Comparison of ENCODE assay signal across 22 cellular contexts in genomic region chr2:218884519-218884918, GRCh38. TPM values are rescaled to one million over a fixed set of nuclear protein-coding genes. Genes with fewer than 3 reads are reported as not detected.
A peak's percentile ranks its signal among the peaks of the same experiment; 100 is the strongest.
DNase-seq lines count a peak whose midpoint lies in the region; ATAC-seq, FAIRE-seq and TF ChIP-seq lines count a peak whose summit lies in the region.
"Had no signal": no experiment of that assay in that cellular context is flagged by ENCODE, and none has a peak within 500 bp of the region (broad histone marks: within the 10 kb centered on the region; RNA-seq: fewer than 3 reads in every experiment).

No MANE protein-coding gene starts in this region.

- DNase-seq in activated naive CD4-positive, alpha-beta T cell treated with anti-CD3 and anti-CD28 coated beads, Interleukin-2, amount 50 U/mL, for 16 hours: no peak
- DNase-seq in SJCRH30 (no peak), aorta (peak; percentile 9 to 10), mesenchymal stem cell (no peak), DMS114 treated with DMSO at 0.1 percent for 48 hours (lab: John Stamatoyannopoulos, UW; ENCODE audit: unreplicated experiment) (no peak), HepG2 (ENCODE audit: low spot score) (no peak)
- DNase-seq: ACHN; activated CD4-positive, alpha-beta T cell treated with anti-CD3 and anti-CD28 coated beads, Interleukin-2, amount 50 U/mL, for 4 hours; mesendoderm; NCI-H1694 treated with DMSO at 0.1 percent for 48 hours; NCI-H510A treated with DMSO at 0.1 percent for 48 hours; stimulated activated CD4-positive, alpha-beta T cell treated with anti-CD3 and anti-CD28 coated beads, Interleukin-4, amount 100 ng/mL, for 24 hours; transverse colon had no signal

- peaks cover 50% of the 10 kb centered on the region for H3K4me1 Mint-ChIP-seq in activated naive CD4-positive, alpha-beta T cell treated with anti-CD3 and anti-CD28 coated beads, Interleukin-2, amount 50 U/mL, for 24 hours

- H3K4me3 ChIP-seq in SJCRH30 (peak overlapping the region; percentile 68; the same call in 1 of the 2 replicates), iPS-15b (ENCODE audit: low read depth, low read length) (peak overlapping the region; percentile 32), aorta (ENCODE audit: low read length in 2 of 2) (no peak overlapping the region), mesenchymal stem cell (ENCODE audit: insufficient read depth in 1 of 2, low read depth in 1 of 2, low read length in 2 of 2) (no peak overlapping the region), HepG2 (replicated peaks in 1 of 3; ENCODE audit: insufficient read depth in 1 of 3, low read depth in 2 of 3, low read length in 3 of 3) (no peak overlapping the region)

- H3K27ac ChIP-seq in SJCRH30: no peak overlapping the region
- H3K27ac ChIP-seq in aorta (ENCODE audit: low read depth in 1 of 2, low read length in 2 of 2): no peak overlapping the region
- no peak overlapping the region for H3K27ac ChIP-seq in mesenchymal stem cell (ENCODE audit: low read length, poor library complexity, severe bottlenecking)
- no peak overlapping the region for H3K27ac ChIP-seq in HepG2 (ENCODE audit: extremely low read length, insufficient read depth, low read length)
- H3K27ac ChIP-seq: ovary had no signal

- no peak overlapping the region for H4K8ac ChIP-seq in mesenchymal stem cell (ENCODE audit: low read length)

- H3K4ac ChIP-seq in mesenchymal stem cell (ENCODE audit: low read depth in 1 of 2, low read length in 2 of 2): no peak overlapping the region

- H3K4me1 ChIP-seq in SJCRH30 (peaks cover 38% of the 10 kb centered on the region), iPS-15b (ENCODE audit: control insufficient read depth, insufficient read depth, low read length) (peaks cover 6% of the 10 kb centered on the region), aorta (ENCODE audit: control insufficient read depth in 1 of 2, insufficient read depth in 2 of 2, low read length in 2 of 2) (no peaks in the 10 kb centered on the region), mesenchymal stem cell (ENCODE audit: control insufficient read depth, insufficient read depth, low read depth, low read length) (peaks cover 10% of the 10 kb centered on the region), HepG2 (ENCODE audit: insufficient read depth, low read length) (peaks cover 14% of the 10 kb centered on the region)

- no peak overlapping the region for H2BK12ac ChIP-seq in mesenchymal stem cell (ENCODE audit: low read length in 2 of 2)

- no peak overlapping the region for H2AK5ac ChIP-seq in mesenchymal stem cell (ENCODE audit: low read length, severe bottlenecking)

- intact Hi-C loops in aorta (cut with DNase I) (no loop called here), HepG2 (cut with micrococcal nuclease; ENCODE audit: unreplicated experiment) (no loop called here)

- peak overlapping the region; percentile 67 for H3K4me3 Mint-ChIP-seq in activated naive CD4-positive, alpha-beta T cell treated with anti-CD3 and anti-CD28 coated beads, Interleukin-2, amount 50 U/mL, for 24 hours

- ATAC-seq in aorta (ENCODE audit: low FRiP score) (no peak), HepG2 (no peak)

- no TSS peak for BruUV-seq in HepG2 (replicated peaks; lab: Mats Ljungman, UMichigan)

- H3K36me3 ChIP-seq in SJCRH30: no peaks in the 10 kb centered on the region
- no peaks in the 10 kb centered on the region for H3K36me3 ChIP-seq in iPS-15b (ENCODE audit: control insufficient read depth, insufficient read depth, low read length)
- H3K36me3 ChIP-seq in aorta (ENCODE audit: control insufficient read depth in 1 of 2, insufficient read depth in 2 of 2, low read length in 1 of 2): no peaks in the 10 kb centered on the region
- no peaks in the 10 kb centered on the region for H3K36me3 ChIP-seq in mesenchymal stem cell (ENCODE audit: control insufficient read depth in 1 of 2, insufficient read depth in 2 of 2, low read depth in 1 of 2, low read length in 2 of 2)
- H3K36me3 ChIP-seq in HepG2 (replicated peaks in 1 of 2; ENCODE audit: control insufficient read depth in 1 of 2, insufficient read depth in 2 of 2, low read length in 2 of 2): no peaks in the 10 kb centered on the region
- H3K36me3 ChIP-seq: ovary, transverse colon had no signal

- H3K27me3 ChIP-seq in SJCRH30 (0 out of 2 replicates have a peak, but pooled peaks cover 4% of the 10 kb centered on the region), iPS-15b (ENCODE audit: control insufficient read depth, insufficient read depth, low read length) (peaks cover 91% of the 10 kb centered on the region), aorta (ENCODE audit: control insufficient read depth in 1 of 2, insufficient read depth in 2 of 2, low read length in 1 of 2) (no peaks in the 10 kb centered on the region), mesenchymal stem cell (ENCODE audit: control insufficient read depth in 1 of 2, insufficient read depth in 1 of 2, low read length in 2 of 2) (peaks cover 80 to 85% of the 10 kb centered on the region in 2 experiments), HepG2 (ENCODE audit: control insufficient read depth in 1 of 2, insufficient read depth in 2 of 2, low read length in 2 of 2) (peaks cover 30 to 85% of the 10 kb centered on the region in 2 experiments)
- H3K27me3 ChIP-seq: ovary had no signal

- 94 to 96% methylated on average over 2 of the region's 2 CpGs for WGBS in aorta, 2 donors
- WGBS in mesenchymal stem cell: 40% methylated on average over 1 of the region's 2 CpGs
- 28% methylated on average over 2 of the region's 2 CpGs for WGBS in HepG2 (ENCODE audit: low lambda C conversion rate)

- no peak overlapping the region for H3K23ac ChIP-seq in mesenchymal stem cell (ENCODE audit: low read length in 2 of 2)

- H2AFZ ChIP-seq in mesenchymal stem cell (ENCODE audit: low read depth, low read length) (no peak overlapping the region), HepG2 (ENCODE audit: low read length) (no peak overlapping the region)

- H3K79me1 ChIP-seq in mesenchymal stem cell (replicated peaks; ENCODE audit: low read length, poor library complexity, severe bottlenecking): no peaks in the 10 kb centered on the region

- TF ChIP-seq EP300 in HepG2 (IDR thresholded peaks at IDR 0.05; ENCODE audit: low read depth in 2 of 2, low read length in 2 of 2): no peak
- TF ChIP-seq EP300 in HepG2 (CRISPR knock-in tag; IDR thresholded peaks at IDR 0.05; ENCODE audit: borderline replicate concordance): no peak

- no peak for FAIRE-seq in HepG2 (lab: Jason Lieb, UNC)

- H3K36me3 Mint-ChIP-seq in activated naive CD4-positive, alpha-beta T cell treated with anti-CD3 and anti-CD28 coated beads, Interleukin-2, amount 50 U/mL, for 24 hours: no peaks in the 10 kb centered on the region

- no peak for TF ChIP-seq RAD21 in HepG2 (CRISPR knock-in tag; IDR thresholded peaks at IDR 0.05)

- no peak overlapping the region for H3K14ac ChIP-seq in mesenchymal stem cell (ENCODE audit: low read length in 2 of 2)

- H3K9me3 Mint-ChIP-seq in activated naive CD4-positive, alpha-beta T cell treated with anti-CD3 and anti-CD28 coated beads, Interleukin-2, amount 50 U/mL, for 24 hours: no peaks in the 10 kb centered on the region
- H3K9me3 Mint-ChIP-seq: dendritic cell treated with granulocyte-macrophage colony-stimulating factor and Interleukin-4, amounts not matched to agents 40 ng/mL and 50 ng/mL, for 4 days had no signal

- POLR2A ChIA-PET in HepG2 (lab: Yijun Ruan, JAX): interaction anchor here (1.2 kb wide), 1 partner anchor 8 kb away, joined by 3 read pairs; no protein-coding TSS in a partner anchor

- H3K4me2 ChIP-seq in mesenchymal stem cell (ENCODE audit: low read length, poor library complexity, severe bottlenecking): no peak overlapping the region
- H3K4me2 ChIP-seq in HepG2 (ENCODE audit: low read depth, low read length): no peak overlapping the region

- peak overlapping the region; percentile 66 for H3K27ac Mint-ChIP-seq in activated naive CD4-positive, alpha-beta T cell treated with anti-CD3 and anti-CD28 coated beads, Interleukin-2, amount 50 U/mL, for 24 hours
- H3K27ac Mint-ChIP-seq: dendritic cell treated with granulocyte-macrophage colony-stimulating factor and Interleukin-4, amounts not matched to agents 40 ng/mL and 50 ng/mL, for 4 days had no signal

- peaks cover 4% of the 10 kb centered on the region; the same call in 1 of the 2 replicates for H4K20me1 ChIP-seq in HepG2 (ENCODE audit: insufficient read depth, low read length)

- no peak overlapping the region for H2BK120ac ChIP-seq in mesenchymal stem cell (ENCODE audit: low read depth, low read length)

- no peak overlapping the region for H2BK15ac ChIP-seq in mesenchymal stem cell (ENCODE audit: low read depth, poor library complexity, severe bottlenecking)

- H4K91ac ChIP-seq in mesenchymal stem cell (ENCODE audit: low read length): no peak overlapping the region

- H3K27me3 Mint-ChIP-seq in activated naive CD4-positive, alpha-beta T cell treated with anti-CD3 and anti-CD28 coated beads, Interleukin-2, amount 50 U/mL, for 24 hours: no peaks in the 10 kb centered on the region

- no peak overlapping the region for H2BK5ac ChIP-seq in mesenchymal stem cell (ENCODE audit: low read depth, low read length, poor library complexity, severe bottlenecking)

- in situ Hi-C loops in HepG2 (cut with HindIII; ENCODE audit: extremely low pct_ligation_motif_present, low pct_unique_long_range_greater_than_20kb): no loop called here

- no peak overlapping the region for H3K18ac ChIP-seq in mesenchymal stem cell (ENCODE audit: low read depth in 1 of 2, low read length in 2 of 2)

- H3K9me3 ChIP-seq in SJCRH30 (replicated peaks) (no peaks in the 10 kb centered on the region), iPS-15b (ENCODE audit: control insufficient read depth, insufficient read depth, low read length) (no peaks in the 10 kb centered on the region), aorta (ENCODE audit: control insufficient read depth, low read length) (no peaks in the 10 kb centered on the region), mesenchymal stem cell (ENCODE audit: control insufficient read depth, low read length) (no peaks in the 10 kb centered on the region), HepG2 (ENCODE audit: low read length) (no peaks in the 10 kb centered on the region)
- H3K9me3 ChIP-seq: ovary, transverse colon had no signal

- no peak for TF ChIP-seq CTCF in HepG2 (CRISPR knock-in tag; IDR thresholded peaks at IDR 0.05)

- no peak for TF ChIP-seq POLR2A in HepG2 (IDR thresholded peaks at IDR 0.05; ENCODE audit: insufficient read depth in 1 of 2, low read depth in 2 of 2, low read length in 2 of 2)

- H3K9ac ChIP-seq in iPS-15b (ENCODE audit: low read depth, low read length) (no peak overlapping the region), mesenchymal stem cell (ENCODE audit: low read length) (no peak overlapping the region), HepG2 (ENCODE audit: insufficient read depth, low read depth, low read length) (no peak overlapping the region)

- CTCF ChIA-PET in HepG2 (lab: Yijun Ruan, JAX; ENCODE audit: low intra/inter-chr PET ratio, low total read pairs): no interaction called here

- H3K79me2 ChIP-seq in HepG2 (ENCODE audit: insufficient read depth, low read length): no peaks in the 10 kb centered on the region

RNA-seq across cellular contexts. Expression of gene WNT10A, which starts 3.9 kb away (rescaled TPM):
- 0.10 and 0.28 TPM in 2 replicates for total RNA-seq in SJCRH30 (2014; rRNA removed; shearing (Covaris generic))
- not detected for total RNA-seq in aorta
- polyA plus RNA-seq in aorta: not detected
- polyA plus RNA-seq in mesenchymal stem cell (2013, experiment 1 of 2): not detected
- polyA plus RNA-seq in mesenchymal stem cell (2013, experiment 2 of 2): not detected
- total RNA-seq in HepG2 (2016; rRNA removed; fragmentation: Illumina TruSeq; extraction: Trizol): not detected in 2 replicates
- 0.20 TPM in 1 of 2 replicates, not detected in the other for total RNA-seq in HepG2 (2016; cell fraction: cytosol; rRNA removed; fragmentation: Illumina TruSeq; extraction: Trizol; ENCODE audit: low read depth)
- not detected in 2 replicates for total RNA-seq in HepG2 (2016; cell fraction: insoluble cytoplasmic fraction; rRNA removed; fragmentation: Illumina TruSeq; extraction: Trizol)
- not detected in 2 replicates for total RNA-seq in HepG2 (2016; cell fraction: membrane; rRNA removed; fragmentation: Illumina TruSeq; extraction: Trizol)
- not detected in 2 replicates for total RNA-seq in HepG2 (2016; cell fraction: nucleus; rRNA removed; fragmentation: Illumina TruSeq; extraction: Trizol)
- polyA plus RNA-seq in HepG2 (2011; rRNA removed): 0.03 TPM in 1 of 2 replicates, not detected in the other
- polyA plus RNA-seq in HepG2 (2011; cell fraction: cytosol; rRNA removed): 0.03 TPM in 2 replicates
- 0.12 TPM in 1 of 2 replicates, not detected in the other for polyA plus RNA-seq in HepG2 (2011; cell fraction: nucleus; rRNA removed)
- polyA plus RNA-seq in HepG2 (2012): not detected in 2 replicates
- 0.07 TPM in 1 of 2 replicates, not detected in the other for polyA plus RNA-seq in HepG2 (2016; cell fraction: cytosol; fragmentation: Illumina TruSeq; extraction: Trizol; ENCODE audit: low read depth)
- not detected in 2 replicates for polyA plus RNA-seq in HepG2 (2016; cell fraction: insoluble cytoplasmic fraction; fragmentation: Illumina TruSeq; extraction: Trizol; ENCODE audit: low read depth)
- not detected in 2 replicates for polyA plus RNA-seq in HepG2 (2016; cell fraction: membrane; fragmentation: Illumina TruSeq; extraction: Trizol; ENCODE audit: low read depth)
- not detected in 2 replicates for polyA plus RNA-seq in HepG2 (2016; cell fraction: nucleus; fragmentation: Illumina TruSeq; extraction: Trizol; ENCODE audit: insufficient read depth, low read depth)
- polyA minus RNA-seq in HepG2 (2011; rRNA and poly(A)+ RNA removed; ENCODE audit: low replicate concordance): 0.05 TPM in 1 of 2 replicates, not detected in the other
- not detected in 2 replicates for polyA minus RNA-seq in HepG2 (2011; cell fraction: cytosol; rRNA and poly(A)+ RNA removed)
- not detected in 2 replicates for polyA minus RNA-seq in HepG2 (2011; cell fraction: nucleus; rRNA and poly(A)+ RNA removed)
- total RNA-seq: H4, HT1080 had no signal

RNA-seq across cellular contexts. Expression of gene WNT6, which starts 24.9 kb away (rescaled TPM):
- 0.08 and 0.10 TPM in 2 replicates for total RNA-seq in SJCRH30 (2014; rRNA removed; shearing (Covaris generic))
- total RNA-seq in aorta (1 to 10 TPM in 1 of 2 donors, under 1 TPM in 1; 0.88 to 2.1 TPM), HepG2 (2016; rRNA removed; fragmentation: Illumina TruSeq; extraction: Trizol) (0.20 TPM in 1 of 2 replicates, not detected in the other)
- polyA plus RNA-seq in aorta (not detected), HepG2 (2011; rRNA removed) (0.09 TPM in 1 of 2 replicates, not detected in the other)
- polyA plus RNA-seq in mesenchymal stem cell (2013, experiment 1 of 2): not detected
- not detected for polyA plus RNA-seq in mesenchymal stem cell (2013, experiment 2 of 2)
- not detected in 2 replicates for total RNA-seq in HepG2 (2016; cell fraction: cytosol; rRNA removed; fragmentation: Illumina TruSeq; extraction: Trizol; ENCODE audit: low read depth)
- 0.13 TPM in 1 of 2 replicates, not detected in the other for total RNA-seq in HepG2 (2016; cell fraction: insoluble cytoplasmic fraction; rRNA removed; fragmentation: Illumina TruSeq; extraction: Trizol)
- 0.12 TPM in 1 of 2 replicates, not detected in the other for total RNA-seq in HepG2 (2016; cell fraction: membrane; rRNA removed; fragmentation: Illumina TruSeq; extraction: Trizol)
- total RNA-seq in HepG2 (2016; cell fraction: nucleus; rRNA removed; fragmentation: Illumina TruSeq; extraction: Trizol): not detected in 2 replicates
- polyA plus RNA-seq in HepG2 (2011; cell fraction: cytosol; rRNA removed): 0.04 and 0.05 TPM in 2 replicates
- 0.28 and 0.42 TPM in 2 replicates for polyA plus RNA-seq in HepG2 (2011; cell fraction: nucleus; rRNA removed)
- polyA plus RNA-seq in HepG2 (2012): not detected in 2 replicates
- polyA plus RNA-seq in HepG2 (2016; cell fraction: cytosol; fragmentation: Illumina TruSeq; extraction: Trizol; ENCODE audit: low read depth): not detected in 2 replicates
- polyA plus RNA-seq in HepG2 (2016; cell fraction: insoluble cytoplasmic fraction; fragmentation: Illumina TruSeq; extraction: Trizol; ENCODE audit: low read depth): not detected in 2 replicates
- 0.10 TPM in 1 of 2 replicates, not detected in the other for polyA plus RNA-seq in HepG2 (2016; cell fraction: membrane; fragmentation: Illumina TruSeq; extraction: Trizol; ENCODE audit: low read depth)
- polyA plus RNA-seq in HepG2 (2016; cell fraction: nucleus; fragmentation: Illumina TruSeq; extraction: Trizol; ENCODE audit: insufficient read depth, low read depth): 0.37 and 0.91 TPM in 2 replicates
- 0.09 and 0.14 TPM in 2 replicates for polyA minus RNA-seq in HepG2 (2011; rRNA and poly(A)+ RNA removed; ENCODE audit: low replicate concordance)
- polyA minus RNA-seq in HepG2 (2011; cell fraction: cytosol; rRNA and poly(A)+ RNA removed): not detected in 2 replicates
- polyA minus RNA-seq in HepG2 (2011; cell fraction: nucleus; rRNA and poly(A)+ RNA removed): not detected in 2 replicates
- total RNA-seq: esophagus mucosa, HT1080 had no signal

RNA-seq across cellular contexts. Expression of gene PRKAG3, which starts 52.9 kb away (rescaled TPM):
- total RNA-seq in SJCRH30 (2014; rRNA removed; shearing (Covaris generic)): 0.13 and 0.16 TPM in 2 replicates
- 1 to 10 TPM in 1 of 2 donors, under 1 TPM in 1; 0.19 to 1.0 TPM for total RNA-seq in aorta
- under 1 TPM; 0.13 to 0.20 TPM for polyA plus RNA-seq in aorta
- not detected for polyA plus RNA-seq in mesenchymal stem cell (2013, experiment 1 of 2)
- not detected for polyA plus RNA-seq in mesenchymal stem cell (2013, experiment 2 of 2)
- not detected in 2 replicates for total RNA-seq in HepG2 (2016; rRNA removed; fragmentation: Illumina TruSeq; extraction: Trizol)
- total RNA-seq in HepG2 (2016; cell fraction: cytosol; rRNA removed; fragmentation: Illumina TruSeq; extraction: Trizol; ENCODE audit: low read depth): not detected in 2 replicates
- not detected in 2 replicates for total RNA-seq in HepG2 (2016; cell fraction: insoluble cytoplasmic fraction; rRNA removed; fragmentation: Illumina TruSeq; extraction: Trizol)
- total RNA-seq in HepG2 (2016; cell fraction: membrane; rRNA removed; fragmentation: Illumina TruSeq; extraction: Trizol): not detected in 2 replicates
- not detected in 2 replicates for total RNA-seq in HepG2 (2016; cell fraction: nucleus; rRNA removed; fragmentation: Illumina TruSeq; extraction: Trizol)
- not detected in 2 replicates for polyA plus RNA-seq in HepG2 (2011; rRNA removed)
- polyA plus RNA-seq in HepG2 (2011; cell fraction: cytosol; rRNA removed): not detected in 2 replicates
- not detected in 2 replicates for polyA plus RNA-seq in HepG2 (2011; cell fraction: nucleus; rRNA removed)
- polyA plus RNA-seq in HepG2 (2012): not detected in 2 replicates
- not detected in 2 replicates for polyA plus RNA-seq in HepG2 (2016; cell fraction: cytosol; fragmentation: Illumina TruSeq; extraction: Trizol; ENCODE audit: low read depth)
- not detected in 2 replicates for polyA plus RNA-seq in HepG2 (2016; cell fraction: insoluble cytoplasmic fraction; fragmentation: Illumina TruSeq; extraction: Trizol; ENCODE audit: low read depth)
- polyA plus RNA-seq in HepG2 (2016; cell fraction: membrane; fragmentation: Illumina TruSeq; extraction: Trizol; ENCODE audit: low read depth): not detected in 2 replicates
- polyA plus RNA-seq in HepG2 (2016; cell fraction: nucleus; fragmentation: Illumina TruSeq; extraction: Trizol; ENCODE audit: insufficient read depth, low read depth): not detected in 2 replicates
- 0.32 TPM in 1 of 2 replicates, not detected in the other for polyA minus RNA-seq in HepG2 (2011; rRNA and poly(A)+ RNA removed; ENCODE audit: low replicate concordance)
- polyA minus RNA-seq in HepG2 (2011; cell fraction: cytosol; rRNA and poly(A)+ RNA removed): not detected in 2 replicates
- polyA minus RNA-seq in HepG2 (2011; cell fraction: nucleus; rRNA and poly(A)+ RNA removed): not detected in 2 replicates
- total RNA-seq: esophagus mucosa, H4, HT1080, M059J, OCI-LY7, transverse colon had no signal
- polyA plus RNA-seq: ovary had no signal

Comparison
In these comparisons a context has a peak if more than half of its experiments do, and no peak if none do; other contexts are left out.
1. DNase-seq: peak in aorta (2 of 2); none in activated naive CD4-positive, alpha-beta T cell treated with anti-CD3 and anti-CD28 coated beads, Interleukin-2, amount 50 U/mL, for 16 hours (single experiment), SJCRH30 (0 of 2), mesenchymal stem cell (single experiment), DMS114 treated with DMSO at 0.1 percent for 48 hours (single experiment) and HepG2 (single experiment).
2. H3K4me3 ChIP-seq: peak in SJCRH30 (single experiment) and iPS-15b (single experiment); none in aorta (0 of 2), mesenchymal stem cell (0 of 2) and HepG2 (0 of 3).